1 cellular context compared by ENCODE assay signal in genomic region chr15:45165536-45165935, GRCh38.
TF ChIP-seq lines count a peak whose summit lies in the region.

No MANE protein-coding gene starts in this region.

TF ChIP-seq in GM23338, 12 proteins besides CTCF, POLR2A, EP300 and RAD21 (continued from another document):
- no peak for TF ChIP-seq ZNF462 (CRISPR knock-in tag; IDR thresholded peaks at IDR 0.05)
- TF ChIP-seq ZNF331 (CRISPR knock-in tag; IDR thresholded peaks at IDR 0.05; ENCODE audit: low read depth) = no peak
- TF ChIP-seq JUNB (IDR thresholded peaks at IDR 0.05; ENCODE audit: unreplicated experiment) = no peak
- TF ChIP-seq REST (IDR thresholded peaks at IDR 0.05; ENCODE audit: unreplicated experiment) = no peak
- TF ChIP-seq NANOG (IDR thresholded peaks at IDR 0.05; ENCODE audit: borderline replicate concordance) = no peak
- no peak for TF ChIP-seq EZH2phosphoT487 (IDR thresholded peaks at IDR 0.05; ENCODE audit: unreplicated experiment)
- TF ChIP-seq POLR2AphosphoS5 (IDR thresholded peaks at IDR 0.05; ENCODE audit: low read depth) = no peak
TF ChIP-seq in GM23338: peak in this region for 0.
